In the genomic region with DNA sequence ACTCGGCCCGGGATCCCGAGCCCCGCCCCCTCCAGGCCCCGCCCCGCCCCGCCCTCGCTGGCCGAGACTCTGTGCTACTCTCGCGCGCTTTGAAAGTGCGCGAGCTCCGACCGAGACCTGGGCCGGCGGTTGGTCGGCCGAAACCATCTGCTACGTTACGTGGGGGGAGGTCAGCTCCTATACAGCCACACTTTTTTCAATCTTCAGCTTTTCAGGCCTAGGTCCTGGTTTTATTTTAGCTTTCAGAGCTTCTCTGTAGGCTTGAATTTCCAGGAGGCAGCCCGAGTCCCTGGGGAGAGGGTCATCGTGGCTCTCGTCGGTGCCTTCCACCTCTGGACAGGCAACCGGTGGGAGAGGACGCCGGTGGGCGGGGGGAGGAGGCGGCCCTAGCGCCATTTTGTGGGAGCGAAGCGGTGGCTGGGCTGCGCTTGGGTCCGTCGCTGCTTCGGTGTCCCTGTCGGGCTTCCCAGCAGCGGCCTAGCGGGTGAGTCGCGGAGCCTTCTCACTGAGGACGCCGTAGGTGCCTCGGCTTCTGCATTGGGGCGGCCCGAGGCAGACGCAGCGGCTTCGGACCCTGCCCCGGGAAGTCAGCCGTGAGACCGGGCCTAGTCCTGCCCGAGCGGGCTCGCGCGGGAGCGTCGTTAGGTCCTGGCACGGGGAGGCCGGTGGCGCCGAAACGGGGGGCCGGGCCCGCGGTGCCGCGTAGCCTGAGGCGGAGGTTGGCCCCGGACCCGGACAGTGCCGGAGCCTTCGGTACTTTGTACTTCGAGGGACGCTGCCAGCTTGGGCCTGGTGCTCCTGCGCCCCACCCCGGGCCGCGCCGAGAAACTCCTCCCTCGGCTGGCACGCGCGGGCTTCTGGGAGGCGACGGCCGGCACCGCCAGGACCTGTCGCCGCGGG, we compare ENCODE assay signal across 8 cellular contexts. TPM values are rescaled to one million over a fixed set of nuclear protein-coding genes. Genes with fewer than 3 reads are reported as not detected.
DNase-seq lines count a peak whose midpoint lies in the region; ATAC-seq and TF ChIP-seq lines count a peak whose summit lies in the region.

A gene (plus strand): TSS at position 395 of the 900 bp plus-strand sequence. CDS start 1,074 bp downstream, outside the sequence.

- intact Hi-C loops in natural killer cell (cut with micrococcal nuclease), result no loop called here

- peaks cover 53% of the 10 kb centered on the region for H3K36me3 Mint-ChIP-seq in activated T-helper 17 cell treated with anti-CD3 and anti-CD28 coated beads, Interleukin-2, amount 50 U/mL, for 72 hours (ENCODE audit: low read depth)
- peaks cover 7% of the 10 kb centered on the region for H3K36me3 Mint-ChIP-seq in natural killer cell

- H3K9me3 Mint-ChIP-seq in activated T-helper 17 cell treated with anti-CD3 and anti-CD28 coated beads, Interleukin-2, amount 50 U/mL, for 72 hours, result no peaks in the 10 kb centered on the region
- H3K9me3 Mint-ChIP-seq in natural killer cell, result no peaks in the 10 kb centered on the region

- DNase-seq in EH (ENCODE audit: low read depth), result peak; percentile 87
- peak; percentile 77 for DNase-seq in GOT3 (lab: John Stamatoyannopoulos, UW)
- DNase-seq in LHCN-M2 (ENCODE audit: low read depth), result peak; percentile 85
- DNase-seq in RPMI7951 (ENCODE audit: low read depth), result peak; percentile 87
- DNase-seq in fibroblast of mammary gland (ENCODE audit: low read depth), result peak; percentile 81
- DNase-seq in natural killer cell, result peak; percentile 91
- DNase-seq in stimulated activated naive CD4-positive, alpha-beta T cell (lab: John Stamatoyannopoulos, UW), result peak; percentile 82 to 99 (median 94)

- H3K4me3 ChIP-seq in fibroblast of mammary gland (ENCODE audit: control insufficient read depth, low read depth, low read length), result peak within 1 kb of the TSS; percentile 92

- no peaks in the 10 kb centered on the region for H3K27me3 Mint-ChIP-seq in activated T-helper 17 cell treated with anti-CD3 and anti-CD28 coated beads, Interleukin-2, amount 50 U/mL, for 72 hours
- H3K27me3 Mint-ChIP-seq in natural killer cell (ENCODE audit: low read depth in 2 of 2), result no peaks in the 10 kb centered on the region

- ATAC-seq in activated T-helper 17 cell treated with anti-CD3 and anti-CD28 coated beads, Interleukin-2, amount 50 U/mL, for 72 hours (replicated peaks), result peak; percentile 92
- peak; percentile 85 to 94 (median 87) for ATAC-seq in natural killer cell

- no peak for TF ChIP-seq CTCF in fibroblast of mammary gland (conservative IDR thresholded peaks at IDR 0.05; ENCODE audit: control insufficient read depth, insufficient read depth, low read depth, low read length)
- TF ChIP-seq CTCF in natural killer cell (IDR thresholded peaks at IDR 0.05), result no peak

- H3K4me1 Mint-ChIP-seq in activated T-helper 17 cell treated with anti-CD3 and anti-CD28 coated beads, Interleukin-2, amount 50 U/mL, for 72 hours, result no peaks in the 10 kb centered on the region
- H3K4me1 Mint-ChIP-seq in natural killer cell, result peaks cover 27% of the 10 kb centered on the region in 2 donors

- peak within 1 kb of the TSS; percentile 94 for H3K4me3 Mint-ChIP-seq in activated T-helper 17 cell treated with anti-CD3 and anti-CD28 coated beads, Interleukin-2, amount 50 U/mL, for 72 hours
- peak within 1 kb of the TSS; percentile 91 for H3K4me3 Mint-ChIP-seq in natural killer cell

- peak within 1 kb of the TSS; percentile 100 for H3K27ac Mint-ChIP-seq in activated T-helper 17 cell treated with anti-CD3 and anti-CD28 coated beads, Interleukin-2, amount 50 U/mL, for 72 hours
- H3K27ac Mint-ChIP-seq in natural killer cell, result peak within 1 kb of the TSS; percentile 95 to 96

RNA-seq across cellular contexts. Expression of the gene that starts here (rescaled TPM):
- 61.0 and 68.9 TPM in 2 replicates for total RNA-seq in LHCN-M2 (2014; rRNA removed)
- 127 TPM for polyA plus RNA-seq in LHCN-M2 (2012)
- total RNA-seq in RPMI7951 (2014; rRNA removed; shearing (Covaris generic)), result 69.6 and 74.4 TPM in 2 replicates
- 100 to 1,000 TPM; 120 to 186 TPM for total RNA-seq in activated T-helper 17 cell treated with anti-CD3 and anti-CD28 coated beads, Interleukin-2, amount 50 U/mL, for 72 hours
- 100 to 1,000 TPM; 148 to 171 (median 161) TPM for total RNA-seq in natural killer cell

Comparison
In these comparisons a context has a peak if more than half of its experiments do, and no peak if none do; other contexts are left out.
1. Peak in every context shown above with its lines: DNase-seq, ATAC-seq and H3K4me3 ChIP-seq.